ENCODE assay signal across 25 cellular contexts in genomic region chr5:175560011-175560410, GRCh38.
A peak's percentile ranks its signal among the peaks of the same experiment; 100 is the strongest.
DNase-seq lines count a peak whose midpoint lies in the region; ATAC-seq, FAIRE-seq and TF ChIP-seq lines count a peak whose summit lies in the region.
"Had no signal": no experiment of that assay in that cellular context is flagged by ENCODE, and none has a peak within 500 bp of the region (broad histone marks: within the 10 kb centered on the region; RNA-seq: fewer than 3 reads in every experiment).

No MANE protein-coding gene starts in this region.

- POLR2A ChIA-PET in H1 (lab: Charles Lee; ENCODE audit: partially characterized antibody), result interaction anchor here (1.3 to 2.6 kb wide), 2 partner anchors 10 to 11 kb away, joined by 5 to 10 read pairs; no protein-coding TSS in a partner anchor

- no peaks in the 10 kb centered on the region for H3K9me3 ChIP-seq in MM.1S (replicated peaks; ENCODE audit: insufficient read depth, low read length)
- H3K9me3 ChIP-seq in H1 (ENCODE audit: insufficient read depth in 2 of 2, low read depth in 1 of 2, low read length in 1 of 2), result no peaks in the 10 kb centered on the region
- H3K9me3 ChIP-seq: A549, Caco-2, SJCRH30 had no signal

- H3K4me3 Mint-ChIP-seq in GM23338, result no peak overlapping the region
- H3K4me3 Mint-ChIP-seq in progenitor cell of endocrine pancreas (ENCODE audit: low read depth), result no peak overlapping the region
- H3K4me3 Mint-ChIP-seq: CD8-positive, alpha-beta T cell had no signal

- H3K9me3 Mint-ChIP-seq in GM23338, result no peaks in the 10 kb centered on the region
- no peaks in the 10 kb centered on the region for H3K9me3 Mint-ChIP-seq in progenitor cell of endocrine pancreas (ENCODE audit: low read depth)
- H3K9me3 Mint-ChIP-seq: CD8-positive, alpha-beta T cell had no signal

- peak overlapping the region; percentile 71 for H3K27ac ChIP-seq in GM23338 (ENCODE audit: low read depth)
- H3K27ac ChIP-seq in MM.1S (ENCODE audit: low read length), result peak overlapping the region; percentile 57; the same call in 1 of the 2 replicates
- H3K27ac ChIP-seq in H1 (ENCODE audit: low read depth, low read length), result no peak overlapping the region
- H3K27ac ChIP-seq: A549, C4-2B, SJCRH30 had no signal

- TF ChIP-seq EP300 in H1 (IDR thresholded peaks at IDR 0.05; ENCODE audit: borderline replicate concordance in 1 of 2, low read depth in 2 of 2, low read length in 2 of 2), result no peak

- H3K79me1 ChIP-seq in H1 (ENCODE audit: low read depth, low read length), result no peaks in the 10 kb centered on the region

- 0 out of 2 replicates have a peak overlapping the region, but pooled peaks have one; percentile 34 for H2BK20ac ChIP-seq in H1 (ENCODE audit: low read length)

- H3K4ac ChIP-seq in H1 (replicated peaks; ENCODE audit: insufficient read length, low read depth, low read length), result no peak overlapping the region

- no peak overlapping the region for H3K23ac ChIP-seq in H1 (ENCODE audit: insufficient read length)

- H2BK15ac ChIP-seq in H1 (ENCODE audit: low read length), result no peak overlapping the region

- H2BK120ac ChIP-seq in H1 (replicated peaks; ENCODE audit: low read depth, low read length), result peak overlapping the region; percentile 21

- TF ChIP-seq POLR2A in H1 (IDR thresholded peaks at IDR 0.05; ENCODE audit: control extremely low read depth in 1 of 2, low read depth in 2 of 2, low read length in 2 of 2), result no peak

- no peak overlapping the region for H3K56ac ChIP-seq in H1 (replicated peaks; ENCODE audit: insufficient read length, low read depth, low read length)

- H3K36me3 ChIP-seq in GM23338 (ENCODE audit: insufficient read depth), result no peaks in the 10 kb centered on the region
- H3K36me3 ChIP-seq in MM.1S (replicated peaks; ENCODE audit: insufficient read depth, low read length), result no peaks in the 10 kb centered on the region
- no peaks in the 10 kb centered on the region for H3K36me3 ChIP-seq in H1 (ENCODE audit: control insufficient read depth in 2 of 4, insufficient read depth in 4 of 4, low read length in 3 of 4)
- H3K36me3 ChIP-seq: SJCRH30 had no signal

- H3K36me3 Mint-ChIP-seq in GM23338 (ENCODE audit: low read depth), result no peaks in the 10 kb centered on the region
- H3K36me3 Mint-ChIP-seq in progenitor cell of endocrine pancreas (ENCODE audit: insufficient read depth), result no peaks in the 10 kb centered on the region
- H3K36me3 Mint-ChIP-seq: CD8-positive, alpha-beta T cell had no signal

- H3K9ac ChIP-seq in MM.1S (ENCODE audit: low read length) (no peak overlapping the region; the same call in 1 of the 2 replicates), H1 (replicated peaks in 1 of 4; ENCODE audit: extremely low read depth in 1 of 4, low read depth in 3 of 4, low read length in 3 of 4) (no peak overlapping the region)

- H4K20me1 ChIP-seq in GM23338 (replicated peaks; ENCODE audit: insufficient read depth) (no peaks in the 10 kb centered on the region), MM.1S (ENCODE audit: insufficient read depth, low read length) (no peaks in the 10 kb centered on the region), H1 (replicated peaks in 1 of 2; ENCODE audit: control insufficient read depth in 1 of 2, insufficient read depth in 2 of 2, low read length in 2 of 2) (no peaks in the 10 kb centered on the region)

- no peak overlapping the region for H4K5ac ChIP-seq in H1 (ENCODE audit: insufficient read length, low read depth, low read length)

- TF ChIP-seq CTCF in GM23338 (conservative IDR thresholded peaks at IDR 0.05; ENCODE audit: low read depth in 2 of 2), result no peak
- TF ChIP-seq CTCF in MM.1S (IDR thresholded peaks at IDR 0.05; ENCODE audit: low read length), result no peak
- TF ChIP-seq CTCF in H1 (IDR thresholded peaks at IDR 0.05; ENCODE audit: control extremely low read depth in 1 of 3, insufficient read depth in 1 of 3, low read depth in 1 of 3, low read length in 3 of 3), result no peak
- TF ChIP-seq CTCF in progenitor cell of endocrine pancreas (IDR thresholded peaks at IDR 0.05; ENCODE audit: unreplicated experiment), result no peak

- H3K9me2 ChIP-seq in GM23338 (ENCODE audit: insufficient read depth), result no peaks in the 10 kb centered on the region
- H3K9me2 ChIP-seq in MM.1S (replicated peaks; ENCODE audit: insufficient read depth, low read length), result no peaks in the 10 kb centered on the region

- H3K27me3 ChIP-seq in GM23338 (ENCODE audit: insufficient read depth) (no peaks in the 10 kb centered on the region), MM.1S (replicated peaks; ENCODE audit: insufficient read depth, low read length) (no peaks in the 10 kb centered on the region), H1 (replicated peaks in 1 of 4; ENCODE audit: control insufficient read depth in 3 of 4, extremely low read depth in 1 of 4, insufficient read depth in 3 of 4, low read length in 3 of 4) (no peaks in the 10 kb centered on the region)
- H3K27me3 ChIP-seq: SJCRH30 had no signal

- H3K18ac ChIP-seq in H1 (ENCODE audit: extremely low read depth, low read length), result no peak overlapping the region

- CTCF ChIA-PET in H1 (lab: Charles Lee; ENCODE audit: partially characterized antibody), result interaction anchor here (1.3 to 2.2 kb wide), 3 partner anchors 25 to 170 kb away, joined by 3 to 15 read pairs (median 6); no protein-coding TSS in a partner anchor

- TF ChIP-seq RAD21 in H1 (IDR thresholded peaks at IDR 0.05 in 1 of 2, conservative IDR thresholded peaks at IDR 0.05 in 1 of 2; ENCODE audit: low read depth in 2 of 2, low read length in 2 of 2), result no peak

- peak overlapping the region; percentile 68; the same call in 1 of the 2 replicates for H2BK5ac ChIP-seq in H1 (ENCODE audit: low read depth, low read length)

- no peak for DNase-seq in GM23338 (ENCODE audit: low spot score)
- peak; percentile 63 for DNase-seq in MM.1S
- DNase-seq in H1 (ENCODE audit: low read depth in 1 of 2, low spot score in 2 of 2), result no peak
- no peak for DNase-seq in progenitor cell of endocrine pancreas (ENCODE audit: low spot score, unreplicated experiment)
- DNase-seq in iPS-NIHi7 (ENCODE audit: extremely low spot score), result no peak
- DNase-seq in OCI-M1 (lab: John Stamatoyannopoulos, UW), result no peak
- DNase-seq: AML-193; Caco-2; CD8-positive, alpha-beta T cell; IMR-90; KG1; NCI-H1092 treated with DMSO at 0.1 percent for 48 hours; NCI-H1436 treated with DMSO at 0.1 percent for 48 hours; NCI-H187 treated with DMSO at 0.1 percent for 48 hours; NCI-H2107; NCI-H524; NCI-H748 treated with DMSO at 0.1 percent for 48 hours; PC-3; SJCRH30 had no signal

- H3F3A ChIP-seq in GM23338 (replicated peaks; ENCODE audit: low read depth) (no peaks in the 10 kb centered on the region), MM.1S (ENCODE audit: insufficient read depth, low read length) (peaks cover 8% of the 10 kb centered on the region)

- H3K14ac ChIP-seq in H1 (ENCODE audit: insufficient read length), result no peak overlapping the region

- 0 out of 2 replicates have a peak overlapping the region, but pooled peaks have one; percentile 60 for H2BK12ac ChIP-seq in H1 (ENCODE audit: low read depth, low read length)

- no peak overlapping the region for H4K91ac ChIP-seq in H1 (replicated peaks; ENCODE audit: insufficient read length, low read length)

- WGBS in H1 (ENCODE audit: extremely low coverage in 1 of 2, insufficient coverage in 1 of 2, insufficient read length in 1 of 2, insufficient replicate concordance in 2 of 2, low coverage in 1 of 2, low lambda C conversion rate in 2 of 2, missing lambda C conversion rate in 1 of 2), 2 experiments, result 80% methylated on average over 2 of the region's 2 CpGs; no CpG with 5 or more reads in 1 of the 2 experiments

- no peaks in the 10 kb centered on the region for H3K23me2 ChIP-seq in H1 (ENCODE audit: low read depth, low read length)

- no peak overlapping the region for H3K4me3 ChIP-seq in GM23338
- no peak overlapping the region for H3K4me3 ChIP-seq in MM.1S (ENCODE audit: low read length)
- no peak overlapping the region for H3K4me3 ChIP-seq in H1 (ENCODE audit: extremely low read depth in 1 of 4, insufficient read depth in 2 of 4, low read depth in 3 of 4, low read length in 4 of 4)
- H3K4me3 ChIP-seq: A549, SJCRH30 had no signal

- no peak overlapping the region for H4K8ac ChIP-seq in H1 (ENCODE audit: extremely low read depth, insufficient read depth, low read length)

- H2AFZ ChIP-seq in GM23338, result no peak overlapping the region; the same call in 1 of the 2 replicates
- peak overlapping the region; percentile 29; the same call in 1 of the 2 replicates for H2AFZ ChIP-seq in MM.1S (ENCODE audit: low read length)
- H2AFZ ChIP-seq in H1 (ENCODE audit: low read length), result no peak overlapping the region

- H3K4me2 ChIP-seq in GM23338 (no peak overlapping the region; the same call in 1 of the 2 replicates), MM.1S (ENCODE audit: low read depth, low read length) (peak overlapping the region; percentile 44), H1 (ENCODE audit: insufficient read depth in 1 of 2, low read depth in 2 of 2, low read length in 2 of 2) (no peak overlapping the region)
- H3K4me2 ChIP-seq: A549 had no signal

- no peak overlapping the region for H2AK5ac ChIP-seq in H1 (ENCODE audit: low read depth, low read length)

- FAIRE-seq in H1 (lab: Jason Lieb, UNC), result no peak
- FAIRE-seq: A549, G401.6 had no signal

- H3K79me2 ChIP-seq in GM23338 (replicated peaks; ENCODE audit: insufficient read depth), result no peaks in the 10 kb centered on the region
- H3K79me2 ChIP-seq in MM.1S (ENCODE audit: low read length), result no peaks in the 10 kb centered on the region
- H3K79me2 ChIP-seq in H1 (ENCODE audit: control insufficient read depth in 1 of 2, insufficient read depth in 2 of 2, low read length in 2 of 2), result no peaks in the 10 kb centered on the region

- H3K4me1 Mint-ChIP-seq in GM23338 (peaks cover 43% of the 10 kb centered on the region), progenitor cell of endocrine pancreas (ENCODE audit: low read depth) (peaks cover 9% of the 10 kb centered on the region)

- H3K27ac Mint-ChIP-seq in GM23338, result peak overlapping the region; percentile 63
- peak overlapping the region; percentile 15 for H3K27ac Mint-ChIP-seq in progenitor cell of endocrine pancreas
- H3K27ac Mint-ChIP-seq: CD8-positive, alpha-beta T cell had no signal

- H3K4me1 ChIP-seq in GM23338 (ENCODE audit: insufficient read depth) (peaks cover 43% of the 10 kb centered on the region), MM.1S (ENCODE audit: low read length) (peaks cover 38% of the 10 kb centered on the region), H1 (replicated peaks in 1 of 4; ENCODE audit: control insufficient read depth in 3 of 4, insufficient read depth in 4 of 4, low read length in 3 of 4) (peaks cover 5 to 14% (median 11%) of the 10 kb centered on the region in 4 experiments; a peak in 6 of 7 replicates)
- H3K4me1 ChIP-seq: A549, SJCRH30 had no signal

- no peaks in the 10 kb centered on the region for H3K27me3 Mint-ChIP-seq in GM23338 (ENCODE audit: insufficient read depth, low read depth, poor library complexity)
- peaks cover 4% of the 10 kb centered on the region for H3K27me3 Mint-ChIP-seq in progenitor cell of endocrine pancreas

- no peak for ATAC-seq in GM23338
- ATAC-seq in GM21447 (IDR thresholded peaks at IDR 0.05; ENCODE audit: unreplicated experiment), result no peak
- ATAC-seq: A549; CD8-positive, alpha-beta T cell; PC-3; Right ventricle myocardium inferior; SK-N-SH treated with all-trans-retinoic acid at 6 μM for 48 hours had no signal

TF ChIP-seq in GM23338, 12 proteins besides CTCF, POLR2A, EP300 and RAD21 (continues in another document):
- no peak for TF ChIP-seq STAT1 (IDR thresholded peaks at IDR 0.05; ENCODE audit: unreplicated experiment)
